In genomic region chr7:118175751-118176150, GRCh38 we compare ENCODE assay signal across 31 cellular contexts. TPM values are rescaled to one million over a fixed set of nuclear protein-coding genes. Genes with fewer than 3 reads are reported as not detected.
"Had no signal": no experiment of that assay in that cellular context is flagged by ENCODE, and none has a peak within 500 bp of the region (broad histone marks: within the 10 kb centered on the region; RNA-seq: fewer than 3 reads in every experiment).

No MANE protein-coding gene starts in this region.

- H3K9me3 ChIP-seq: Peyer's patch had no signal

- ATAC-seq: activated CD8-positive, alpha-beta T cell treated with anti-CD3 and anti-CD28 coated beads for 36 hours; activated T-cell treated with anti-CD3 and anti-CD28 coated beads, Interleukin-2, amount 50 U/mL, for 72 hours; activated T-helper 17 cell treated with anti-CD3 and anti-CD28 coated beads, Interleukin-2, amount 50 U/mL, for 72 hours; PC-3; SK-N-SH treated with all-trans-retinoic acid at 6 μM for 48 hours; T-cell had no signal

- H3K27me3 ChIP-seq: Peyer's patch had no signal

- H3K36me3 ChIP-seq: Peyer's patch had no signal

- H3K27ac ChIP-seq: Peyer's patch had no signal

- H3K4me1 ChIP-seq: Peyer's patch had no signal

- DNase-seq: activated CD4-positive, alpha-beta T cell treated with anti-CD3 and anti-CD28 coated beads, Interleukin-2, amount 10 ng/mL, durations not matched to agents 24 days and 14 days; activated CD4-positive, alpha-beta T cell treated with anti-CD3 and anti-CD28 coated beads, Interleukin-2, amount 50 U/mL, for 4 hours; activated CD8-positive, alpha-beta T cell treated with anti-CD3 and anti-CD28 coated beads for 36 hours; activated effector memory CD4-positive, alpha-beta T cell treated with anti-CD3 and anti-CD28 coated beads, Interleukin-2, amount 50 U/mL, for 16 hours; activated naive CD4-positive, alpha-beta T cell; activated naive CD4-positive, alpha-beta T cell treated with anti-CD3 and anti-CD28 coated beads, Interleukin-2, amount 50 U/mL, for 16 hours; activated naive CD8-positive, alpha-beta T cell treated with anti-CD3 and anti-CD28 coated beads for 36 hours; activated T-cell treated with anti-CD3 and anti-CD28 coated beads, Interleukin-2, amount 50 U/mL, for 1 hour; activated T-cell treated with anti-CD3 and anti-CD28 coated beads, Interleukin-2, amount 50 U/mL, for 72 hours; amniotic stem cell; aorta; central memory CD4-positive, alpha-beta T cell; NCI-H1105; NCI-H1417 treated with DMSO at 0.1 percent for 48 hours; NCI-H1930; NCI-H2081 treated with DMSO at 0.1 percent for 48 hours; NCI-H2171; NCI-H510A; NCI-H526; NCI-H748 treated with DMSO at 0.1 percent for 48 hours; NK-92 treated with Interleukin-12 subunit alpha and Interleukin-12 subunit beta, amount 100 ng/mL, for 24 hours; PC-3; Peyer's patch; RPMI8226; SIG-M5; T-cell; T-helper 2 cell; T-helper 9 cell had no signal

- H3K4me3 ChIP-seq: Peyer's patch had no signal

RNA-seq across cellular contexts. Expression of gene ANKRD7, which starts 48.8 kb away (rescaled TPM):
- total RNA-seq: activated CD4-positive, alpha-beta T cell treated with anti-CD3 and anti-CD28 coated beads, Interleukin-2, amount 10 ng/mL, durations not matched to agents 24 days and 14 days; MCF 10A; PC-3; Peyer's patch had no signal
